30 cellular contexts compared by ENCODE assay signal in genomic region chr12:124751654-124752355, GRCh38.
DNase-seq lines count a peak whose midpoint lies in the region; ATAC-seq, FAIRE-seq and TF ChIP-seq lines count a peak whose summit lies in the region.
"Had no signal": no experiment of that assay in that cellular context is flagged by ENCODE, and none has a peak within 500 bp of the region (broad histone marks: within the 10 kb centered on the region; RNA-seq: fewer than 3 reads in every experiment).

No MANE protein-coding gene starts in this region.

- peak overlapping the region; percentile 34 for H4K91ac ChIP-seq in mesenchymal stem cell (ENCODE audit: low read length)

- H2AFZ ChIP-seq in mesenchymal stem cell (ENCODE audit: low read depth, low read length), result no peak overlapping the region
- H2AFZ ChIP-seq: parathyroid adenoma had no signal

- H3K4ac ChIP-seq in mesenchymal stem cell (ENCODE audit: low read depth in 1 of 2, low read length in 2 of 2), result no peak overlapping the region

- H3K27ac ChIP-seq in mesenchymal stem cell (ENCODE audit: low read length, poor library complexity, severe bottlenecking) (peak overlapping the region; percentile 39), thyroid gland (peak overlapping the region; percentile 51 to 76 (median 71))
- H3K27ac ChIP-seq: parathyroid adenoma, Peyer's patch, tibial artery had no signal

- H3K4me1 Mint-ChIP-seq in brain, result peaks cover 83% of the 10 kb centered on the region

- DNase-seq in HTR-8/SVneo (ENCODE audit: insufficient read length, low spot score), result no peak
- DNase-seq in mesenchymal stem cell, result no peak
- no peak for DNase-seq in thyroid gland
- DNase-seq in head of caudate nucleus, result no peak
- no peak for DNase-seq in foreskin melanocyte
- DNase-seq: activated CD4-positive, alpha-beta T cell treated with anti-CD3 and anti-CD28 coated beads, Interleukin-2, amount 10 ng/mL, durations not matched to agents 24 days and 14 days; activated CD8-positive, alpha-beta memory T cell treated with anti-CD3 and anti-CD28 coated beads for 24 hours; activated effector memory CD4-positive, alpha-beta T cell treated with anti-CD3 and anti-CD28 coated beads, Interleukin-2, amount 50 U/mL, for 16 hours; effector CD8-positive, alpha-beta T cell; IMR-90; NCI-H1048; NCI-H774; nephron progenitor cell; Peyer's patch; SIG-M5; stimulated activated CD4-positive, alpha-beta T cell treated with anti-CD3 and anti-CD28 coated beads, Interleukin-12 subunit alpha, Interleukin-12 subunit beta, amount 100 ng/mL, for 4 hours; stimulated activated CD4-positive, alpha-beta T cell treated with anti-CD3 and anti-CD28 coated beads, Interleukin-2, amount 100 ng/mL, for 48 hours; stomach; SW 1271; T-helper 9 cell had no signal

- peak overlapping the region; percentile 60 to 84 for H2BK12ac ChIP-seq in mesenchymal stem cell (ENCODE audit: low read length in 2 of 2)

- no peak for TF ChIP-seq POLR2A in thyroid gland (IDR thresholded peaks at IDR 0.05)

- no peak for TF ChIP-seq CTCF in brain (conservative IDR thresholded peaks at IDR 0.05)
- no peak for TF ChIP-seq CTCF in thyroid gland (IDR thresholded peaks at IDR 0.05)

- intact Hi-C loops in thyroid gland (cut with DNase I) (no loop called here), head of caudate nucleus (cut with DNase I) (no loop called here)

- H2BK5ac ChIP-seq in mesenchymal stem cell (ENCODE audit: low read depth, low read length, poor library complexity, severe bottlenecking), result no peak overlapping the region

- no peak for ATAC-seq in GM18519 (IDR thresholded peaks at IDR 0.05; ENCODE audit: low FRiP score, unreplicated experiment)
- ATAC-seq: HCT116 had no signal

- H3K79me1 ChIP-seq in mesenchymal stem cell (replicated peaks; ENCODE audit: low read length, poor library complexity, severe bottlenecking), result no peaks in the 10 kb centered on the region

- H3K27me3 ChIP-seq in mesenchymal stem cell (ENCODE audit: control insufficient read depth in 1 of 2, insufficient read depth in 1 of 2, low read length in 2 of 2) (no peaks in the 10 kb centered on the region), thyroid gland (no peaks in the 10 kb centered on the region)
- H3K27me3 ChIP-seq: Peyer's patch, stomach, tibial artery had no signal

- H3K4me2 ChIP-seq in mesenchymal stem cell (ENCODE audit: low read length, poor library complexity, severe bottlenecking), result no peak overlapping the region

- H4K8ac ChIP-seq in mesenchymal stem cell (ENCODE audit: low read length), result no peak overlapping the region

- H3K9me3 Mint-ChIP-seq in brain, result peaks cover 11 to 41% (median 28%) of the 10 kb centered on the region in 5 experiments

- H3K4me3 ChIP-seq in mesenchymal stem cell (ENCODE audit: insufficient read depth in 1 of 2, low read depth in 1 of 2, low read length in 2 of 2) (no peak overlapping the region), thyroid gland (replicated peaks in 1 of 3) (no peak overlapping the region)
- H3K4me3 ChIP-seq: lung, Peyer's patch, stomach, tibial artery had no signal

- peak overlapping the region in 1 of 2 experiments; percentile 8 for H3K18ac ChIP-seq in mesenchymal stem cell (ENCODE audit: low read depth in 1 of 2, low read length in 2 of 2)

- WGBS in mesenchymal stem cell, result 91% methylated on average over 13 of the region's 14 CpGs
- WGBS in thyroid gland, 2 donors, result 91 to 94% methylated on average over 13 to 14 of the region's 14 CpGs

- peak overlapping the region; percentile 38 for H2BK15ac ChIP-seq in mesenchymal stem cell (ENCODE audit: low read depth, poor library complexity, severe bottlenecking)

- H2AK5ac ChIP-seq in mesenchymal stem cell (ENCODE audit: low read length, severe bottlenecking), result peak overlapping the region; percentile 57

- FAIRE-seq in HTR-8/SVneo (lab: Jason Lieb, UNC), result peak; percentile 9
- FAIRE-seq: colon, keratinocyte had no signal

- H3K9me3 ChIP-seq in mesenchymal stem cell (ENCODE audit: control insufficient read depth, low read length), result peaks cover under 1% of the 10 kb centered on the region
- no peaks in the 10 kb centered on the region for H3K9me3 ChIP-seq in thyroid gland
- H3K9me3 ChIP-seq: Peyer's patch, stomach, tibial artery had no signal

- peak overlapping the region; percentile 83 to 97 (median 92) for H3K27ac Mint-ChIP-seq in brain
- H3K27ac Mint-ChIP-seq: activated CD4-positive, alpha-beta T cell treated with anti-CD3 and anti-CD28 coated beads, Interleukin-2, amount 10 ng/mL, durations not matched to agents 24 days and 14 days; activated naive CD8-positive, alpha-beta T cell; nephron progenitor cell had no signal

- H3K23ac ChIP-seq in mesenchymal stem cell (ENCODE audit: low read length in 2 of 2), result no peak overlapping the region

- no peak overlapping the region for H3K4me3 Mint-ChIP-seq in brain
- H3K4me3 Mint-ChIP-seq: activated CD4-positive, alpha-beta T cell treated with anti-CD3 and anti-CD28 coated beads, Interleukin-2, amount 10 ng/mL, durations not matched to agents 24 days and 14 days; activated naive CD8-positive, alpha-beta T cell; nephron progenitor cell; WTC11 had no signal

- H3K4me1 ChIP-seq in mesenchymal stem cell (ENCODE audit: control insufficient read depth, insufficient read depth, low read depth, low read length), result peaks cover 45% of the 10 kb centered on the region
- H3K4me1 ChIP-seq in thyroid gland, result peaks cover 30 to 54% of the 10 kb centered on the region in 2 donors
- H3K4me1 ChIP-seq: parathyroid adenoma had no signal

- peaks cover 13% of the 10 kb centered on the region for H3K27me3 Mint-ChIP-seq in brain
- H3K27me3 Mint-ChIP-seq: activated naive CD8-positive, alpha-beta T cell had no signal

- no peak overlapping the region for H2BK120ac ChIP-seq in mesenchymal stem cell (ENCODE audit: low read depth, low read length)

- peaks cover 8% of the 10 kb centered on the region for H3K36me3 Mint-ChIP-seq in brain
- H3K36me3 Mint-ChIP-seq: activated naive CD8-positive, alpha-beta T cell had no signal

- H3K36me3 ChIP-seq in mesenchymal stem cell (ENCODE audit: control insufficient read depth in 1 of 2, insufficient read depth in 2 of 2, low read depth in 1 of 2, low read length in 2 of 2) (no peaks in the 10 kb centered on the region), thyroid gland (no peaks in the 10 kb centered on the region)
- H3K36me3 ChIP-seq: Peyer's patch, stomach, tibial artery had no signal

- H3K9ac ChIP-seq in mesenchymal stem cell (ENCODE audit: low read length), result peak overlapping the region; percentile 19
- H3K9ac ChIP-seq: parathyroid adenoma had no signal

- no peak overlapping the region for H3K14ac ChIP-seq in mesenchymal stem cell (ENCODE audit: low read length in 2 of 2)
